In genomic region chr9:17658237-17658636, GRCh38 we compare ENCODE assay signal across 40 cellular contexts.
"Had no signal": no experiment of that assay in that cellular context is flagged by ENCODE, and none has a peak within 500 bp of the region (broad histone marks: within the 10 kb centered on the region; RNA-seq: fewer than 3 reads in every experiment).

No MANE protein-coding gene starts in this region.

- DNase-seq: activated effector memory CD4-positive, alpha-beta T cell treated with anti-CD3 and anti-CD28 coated beads, Interleukin-2, amount 50 U/mL, for 16 hours; activated effector memory CD4-positive, alpha-beta T cell treated with Interleukin-2 at 50 U/mL for 16 hours; activated gamma-delta T cell; activated gamma-delta T cell treated with Interleukin-2 at 50 U/mL for 16 hours; activated naive CD4-positive, alpha-beta T cell; activated naive CD4-positive, alpha-beta T cell treated with anti-CD3 and anti-CD28 coated beads for 36 hours; activated naive CD4-positive, alpha-beta T cell treated with anti-CD3 and anti-CD28 coated beads, Interleukin-2, amount 10 ng/mL, durations not matched to agents 7 days and 5 days; activated naive CD4-positive, alpha-beta T cell treated with anti-CD3 and anti-CD28 coated beads, Interleukin-2, amount 50 U/mL, for 16 hours; activated naive CD4-positive, alpha-beta T cell treated with Interleukin-2 at 50 U/mL for 16 hours; activated naive CD8-positive, alpha-beta T cell treated with anti-CD3 and anti-CD28 coated beads for 36 hours; activated naive CD8-positive, alpha-beta T cell treated with anti-CD3 and anti-CD28 coated beads, Interleukin-2, amount 10 ng/mL, durations not matched to agents 7 days and 5 days; activated naive CD8-positive, alpha-beta T cell treated with anti-CD3 and anti-CD28 coated beads, Interleukin-2, amount 50 U/mL, for 24 hours; activated T-cell treated with anti-CD3 and anti-CD28 coated beads, Interleukin-2, amount 50 U/mL, for 1 hour; activated T-cell treated with anti-CD3 and anti-CD28 coated beads, Interleukin-2, amount 50 U/mL, for 24 hours; activated T-cell treated with anti-CD3 and anti-CD28 coated beads, Interleukin-2, amount 50 U/mL, for 4 hours; activated T-cell treated with anti-CD3 and anti-CD28 coated beads, Interleukin-2, amount 50 U/mL, for 48 hours; activated T-cell treated with anti-CD3 and anti-CD28 coated beads, Interleukin-2, amount 50 U/mL, for 72 hours; adrenal gland; amniotic stem cell; amygdala; anterior cingulate cortex; aorta; body of pancreas; brain microvascular endothelial cell; caudate nucleus; central memory CD4-positive, alpha-beta T cell; cerebellar nuclear complex had no signal

- H3K27me3 Mint-ChIP-seq: activated naive CD4-positive, alpha-beta T cell treated with anti-CD3 and anti-CD28 coated beads, Interleukin-2, amount 10 ng/mL, durations not matched to agents 7 days and 5 days; activated naive CD4-positive, alpha-beta T cell treated with anti-CD3 and anti-CD28 coated beads, Interleukin-2, amount 50 U/mL, for 24 hours; activated naive CD8-positive, alpha-beta T cell treated with anti-CD3 and anti-CD28 coated beads for 36 hours; activated naive CD8-positive, alpha-beta T cell treated with anti-CD3 and anti-CD28 coated beads, Interleukin-2, amount 10 ng/mL, durations not matched to agents 7 days and 5 days; activated naive CD8-positive, alpha-beta T cell treated with anti-CD3 and anti-CD28 coated beads, Interleukin-2, amount 50 U/mL, for 24 hours; activated T-cell treated with anti-CD3 and anti-CD28 coated beads, Interleukin-2, amount 50 U/mL, for 24 hours; activated T-helper 17 cell treated with anti-CD3 and anti-CD28 coated beads, Interleukin-2, amount 50 U/mL, for 72 hours; brain; central memory CD8-positive, alpha-beta T cell had no signal

- H3K27me3 ChIP-seq: adrenal gland, ascending aorta, body of pancreas, brain microvascular endothelial cell, breast epithelium, cardiac muscle cell had no signal

- H3K9me3 Mint-ChIP-seq: activated naive CD4-positive, alpha-beta T cell treated with anti-CD3 and anti-CD28 coated beads, Interleukin-2, amount 10 ng/mL, durations not matched to agents 7 days and 5 days; activated naive CD8-positive, alpha-beta T cell treated with anti-CD3 and anti-CD28 coated beads, Interleukin-2, amount 10 ng/mL, durations not matched to agents 7 days and 5 days; activated naive CD8-positive, alpha-beta T cell treated with anti-CD3 and anti-CD28 coated beads, Interleukin-2, amount 50 U/mL, for 24 hours; activated T-cell treated with anti-CD3 and anti-CD28 coated beads, Interleukin-2, amount 50 U/mL, for 24 hours; activated T-cell treated with anti-CD3 and anti-CD28 coated beads, Interleukin-2, amount 50 U/mL, for 4 hours; activated T-helper 1 cell treated with anti-CD3 and anti-CD28 coated beads, Interleukin-12 subunit alpha, Interleukin-12 subunit beta, Interleukin-2, Interleukin-4 antibody, amounts not matched to agents 30 ng/mL and 10 ng/mL and 1 ng/mL, durations not matched to agents 14 hours and 24 hours and 36 hours; activated T-helper 2 cell treated with anti-CD3 and anti-CD28 coated beads, Interferon-gamma antibody, Interleukin-2, Interleukin-4, amounts not matched to agents 10 μg/mL and 5 μg/mL and 100 μg/mL, durations not matched to agents 14 hours and 24 hours and 36 hours; brain; central memory CD8-positive, alpha-beta T cell had no signal

- H3K36me3 ChIP-seq: adrenal gland, ascending aorta, brain microvascular endothelial cell, breast epithelium, cardiac muscle cell had no signal

- H3K4me1 Mint-ChIP-seq: activated naive CD4-positive, alpha-beta T cell treated with anti-CD3 and anti-CD28 coated beads, Interleukin-2, amount 10 ng/mL, durations not matched to agents 7 days and 5 days; activated naive CD4-positive, alpha-beta T cell treated with anti-CD3 and anti-CD28 coated beads, Interleukin-2, amount 50 U/mL, for 24 hours; activated naive CD8-positive, alpha-beta T cell treated with anti-CD3 and anti-CD28 coated beads for 36 hours; activated naive CD8-positive, alpha-beta T cell treated with anti-CD3 and anti-CD28 coated beads, Interleukin-2, amount 10 ng/mL, durations not matched to agents 7 days and 5 days; activated naive CD8-positive, alpha-beta T cell treated with anti-CD3 and anti-CD28 coated beads, Interleukin-2, amount 50 U/mL, for 24 hours; activated T-helper 17 cell treated with anti-CD3 and anti-CD28 coated beads, Interleukin-2, amount 50 U/mL, for 72 hours; central memory CD8-positive, alpha-beta T cell had no signal

- H3K4me3 ChIP-seq: adrenal gland, ascending aorta, body of pancreas, breast epithelium, cardiac muscle cell had no signal

- H3K4me3 Mint-ChIP-seq: activated naive CD4-positive, alpha-beta T cell treated with anti-CD3 and anti-CD28 coated beads for 36 hours; activated naive CD4-positive, alpha-beta T cell treated with anti-CD3 and anti-CD28 coated beads, Interleukin-2, amount 10 ng/mL, durations not matched to agents 7 days and 5 days; activated naive CD4-positive, alpha-beta T cell treated with anti-CD3 and anti-CD28 coated beads, Interleukin-2, amount 50 U/mL, for 24 hours; activated naive CD8-positive, alpha-beta T cell; activated naive CD8-positive, alpha-beta T cell treated with anti-CD3 and anti-CD28 coated beads for 36 hours; activated naive CD8-positive, alpha-beta T cell treated with anti-CD3 and anti-CD28 coated beads, Interleukin-2, amount 10 ng/mL, durations not matched to agents 7 days and 5 days; activated naive CD8-positive, alpha-beta T cell treated with anti-CD3 and anti-CD28 coated beads, Interleukin-2, amount 50 U/mL, for 24 hours; activated T-cell treated with anti-CD3 and anti-CD28 coated beads, Interleukin-2, amount 50 U/mL, for 24 hours; activated T-cell treated with anti-CD3 and anti-CD28 coated beads, Interleukin-2, amount 50 U/mL, for 4 hours; activated T-cell treated with anti-CD3 and anti-CD28 coated beads, Interleukin-2, amount 50 U/mL, for 72 hours; activated T-helper 1 cell treated with anti-CD3 and anti-CD28 coated beads, Interleukin-12 subunit alpha, Interleukin-12 subunit beta, Interleukin-2, Interleukin-4 antibody, amounts not matched to agents 30 ng/mL and 10 ng/mL and 1 ng/mL, durations not matched to agents 14 hours and 24 hours and 36 hours; activated T-helper 17 cell treated with anti-CD3 and anti-CD28 coated beads, Interleukin-2, amount 50 U/mL, for 72 hours; brain; central memory CD8-positive, alpha-beta T cell had no signal

- H3K4me1 ChIP-seq: adrenal gland, ascending aorta, body of pancreas, breast epithelium had no signal

- H3K27ac Mint-ChIP-seq: activated naive CD4-positive, alpha-beta T cell treated with anti-CD3 and anti-CD28 coated beads for 36 hours; activated naive CD4-positive, alpha-beta T cell treated with anti-CD3 and anti-CD28 coated beads, Interleukin-2, amount 10 ng/mL, durations not matched to agents 7 days and 5 days; activated naive CD4-positive, alpha-beta T cell treated with anti-CD3 and anti-CD28 coated beads, Interleukin-2, amount 50 U/mL, for 24 hours; activated naive CD4-positive, alpha-beta T cell treated with anti-CD3 and anti-CD28 coated beads, Interleukin-2, amount 50 U/mL, for 72 hours; activated naive CD8-positive, alpha-beta T cell; activated naive CD8-positive, alpha-beta T cell treated with anti-CD3 and anti-CD28 coated beads for 36 hours; activated naive CD8-positive, alpha-beta T cell treated with anti-CD3 and anti-CD28 coated beads, Interleukin-2, amount 10 ng/mL, durations not matched to agents 7 days and 5 days; activated naive CD8-positive, alpha-beta T cell treated with anti-CD3 and anti-CD28 coated beads, Interleukin-2, amount 50 U/mL, for 24 hours; activated T-cell treated with anti-CD3 and anti-CD28 coated beads, Interleukin-2, amount 50 U/mL, for 24 hours; activated T-cell treated with anti-CD3 and anti-CD28 coated beads, Interleukin-2, amount 50 U/mL, for 72 hours; activated T-helper 1 cell treated with anti-CD3 and anti-CD28 coated beads, Interleukin-12 subunit alpha, Interleukin-12 subunit beta, Interleukin-2, Interleukin-4 antibody, amounts not matched to agents 30 ng/mL and 10 ng/mL and 1 ng/mL, durations not matched to agents 14 hours and 24 hours and 36 hours; activated T-helper 17 cell treated with anti-CD3 and anti-CD28 coated beads, Interleukin-2, amount 50 U/mL, for 72 hours; activated T-helper 2 cell treated with anti-CD3 and anti-CD28 coated beads, Interferon-gamma antibody, Interleukin-2, Interleukin-4, amounts not matched to agents 10 μg/mL and 5 μg/mL and 100 μg/mL, durations not matched to agents 14 hours and 24 hours and 36 hours had no signal

- H3K27ac ChIP-seq: adrenal gland, ascending aorta, body of pancreas, brain microvascular endothelial cell, breast epithelium, cardiac muscle cell had no signal

- H3K9me3 ChIP-seq: adrenal gland, ascending aorta, body of pancreas, breast epithelium had no signal

- H3K36me3 Mint-ChIP-seq: activated naive CD4-positive, alpha-beta T cell treated with anti-CD3 and anti-CD28 coated beads, Interleukin-2, amount 10 ng/mL, durations not matched to agents 7 days and 5 days; activated naive CD4-positive, alpha-beta T cell treated with anti-CD3 and anti-CD28 coated beads, Interleukin-2, amount 50 U/mL, for 24 hours; activated naive CD4-positive, alpha-beta T cell treated with anti-CD3 and anti-CD28 coated beads, Interleukin-2, amount 50 U/mL, for 72 hours; activated naive CD8-positive, alpha-beta T cell; activated naive CD8-positive, alpha-beta T cell treated with anti-CD3 and anti-CD28 coated beads for 36 hours; activated naive CD8-positive, alpha-beta T cell treated with anti-CD3 and anti-CD28 coated beads, Interleukin-2, amount 10 ng/mL, durations not matched to agents 7 days and 5 days; brain had no signal

- ATAC-seq: activated naive CD4-positive, alpha-beta T cell treated with anti-CD3 and anti-CD28 coated beads, Interleukin-2, amount 50 U/mL, for 72 hours; activated naive CD8-positive, alpha-beta T cell treated with anti-CD3 and anti-CD28 coated beads, Interleukin-2, amount 50 U/mL, for 24 hours; activated T-cell treated with anti-CD3 and anti-CD28 coated beads, Interleukin-2, amount 50 U/mL, for 4 hours; activated T-cell treated with anti-CD3 and anti-CD28 coated beads, Interleukin-2, amount 50 U/mL, for 72 hours; activated T-helper 17 cell treated with anti-CD3 and anti-CD28 coated beads, Interleukin-2, amount 50 U/mL, for 72 hours; body of pancreas had no signal

- FAIRE-seq: astrocyte, bronchial epithelial cell had no signal
